35 cellular contexts compared by ENCODE assay signal in genomic region chr7:111806232-111806631, GRCh38.
"Had no signal": no experiment of that assay in that cellular context is flagged by ENCODE, and none has a peak within 500 bp of the region (broad histone marks: within the 10 kb centered on the region; RNA-seq: fewer than 3 reads in every experiment).

No MANE protein-coding gene starts in this region.

- H3K4me3 Mint-ChIP-seq: activated B cell treated with CpG ODN at 0.5 μM for 24 hours; activated CD8-positive, alpha-beta T cell treated with anti-CD3 and anti-CD28 coated beads for 36 hours; activated naive CD4-positive, alpha-beta T cell treated with anti-CD3 and anti-CD28 coated beads, Interleukin-2, amount 10 ng/mL, durations not matched to agents 7 days and 5 days; activated naive CD8-positive, alpha-beta T cell treated with anti-CD3 and anti-CD28 coated beads, Interleukin-2, amount 10 ng/mL, durations not matched to agents 7 days and 5 days; activated T-cell treated with anti-CD3 and anti-CD28 coated beads, Interleukin-2, amount 50 U/mL, for 4 hours; activated T-helper 17 cell treated with anti-CD3 and anti-CD28 coated beads, Interleukin-2, amount 50 U/mL, for 72 hours; central memory CD8-positive, alpha-beta T cell; effector memory CD8-positive, alpha-beta T cell; T-helper 17 cell; T-helper 2 cell treated with Interferon-gamma antibody and Interleukin-4, amounts not matched to agents 5 μg/mL and 100 μg/mL, for 36 hours had no signal

- H3K27me3 ChIP-seq: brain microvascular endothelial cell, esophagus muscularis mucosa, foreskin keratinocyte, gastrocnemius medialis, heart left ventricle had no signal

- H3K4me3 ChIP-seq: coronary artery, esophagus muscularis mucosa, gastrocnemius medialis, heart left ventricle had no signal

- DNase-seq: activated B cell treated with CpG ODN at 0.5 μM for 24 hours; activated CD4-positive, alpha-beta T cell treated with anti-CD3 and anti-CD28 coated beads for 48 hours; activated CD4-positive, alpha-beta T cell treated with anti-CD3 and anti-CD28 coated beads, Interleukin-2, amount 50 U/mL, for 1 hour; activated CD4-positive, alpha-beta T cell treated with anti-CD3 and anti-CD28 coated beads, Interleukin-2, amount 50 U/mL, for 48 hours; activated CD8-positive, alpha-beta memory T cell treated with anti-CD3 and anti-CD28 coated beads for 24 hours; activated CD8-positive, alpha-beta T cell treated with anti-CD3 and anti-CD28 coated beads for 36 hours; activated effector memory CD4-positive, alpha-beta T cell treated with Interleukin-2 at 50 U/mL for 16 hours; activated gamma-delta T cell treated with Interleukin-2 at 50 U/mL for 16 hours; activated naive CD4-positive, alpha-beta T cell treated with anti-CD3 and anti-CD28 coated beads, Interleukin-2, amount 10 ng/mL, durations not matched to agents 7 days and 5 days; activated naive CD8-positive, alpha-beta T cell treated with anti-CD3 and anti-CD28 coated beads, Interleukin-2, amount 10 ng/mL, durations not matched to agents 7 days and 5 days; activated T-cell treated with anti-CD3 and anti-CD28 coated beads, Interleukin-2, amount 50 U/mL, for 4 hours; amniotic stem cell; anterior cingulate cortex; brain microvascular endothelial cell; dermis blood vessel endothelial cell; effector CD4-positive, alpha-beta T cell; effector memory CD8-positive, alpha-beta T cell; erythroblast; foreskin keratinocyte; gastrocnemius medialis; glutamatergic neuron; heart left ventricle; T-helper 1 cell; T-helper 17 cell; T1000; WERI-Rb-1 had no signal

- H3K27ac Mint-ChIP-seq: activated B cell treated with CpG ODN at 0.5 μM for 24 hours; activated CD8-positive, alpha-beta T cell treated with anti-CD3 and anti-CD28 coated beads for 36 hours; activated naive CD4-positive, alpha-beta T cell treated with anti-CD3 and anti-CD28 coated beads, Interleukin-2, amount 10 ng/mL, durations not matched to agents 7 days and 5 days; activated naive CD4-positive, alpha-beta T cell treated with anti-CD3 and anti-CD28 coated beads, Interleukin-2, amount 50 U/mL, for 72 hours; activated naive CD8-positive, alpha-beta T cell treated with anti-CD3 and anti-CD28 coated beads, Interleukin-2, amount 10 ng/mL, durations not matched to agents 7 days and 5 days; activated T-helper 17 cell treated with anti-CD3 and anti-CD28 coated beads, Interleukin-2, amount 50 U/mL, for 72 hours; effector memory CD8-positive, alpha-beta T cell; T-helper 17 cell; T-helper 2 cell treated with Interferon-gamma antibody and Interleukin-4, amounts not matched to agents 5 μg/mL and 100 μg/mL, for 36 hours had no signal

- H3K36me3 ChIP-seq: gastrocnemius medialis, WERI-Rb-1 had no signal

- ATAC-seq: activated CD4-positive, CD25-positive, alpha-beta regulatory T cell treated with anti-CD3 and anti-CD28 coated beads, Interleukin-2, amount 50 U/mL, for 24 hours; activated CD8-positive, alpha-beta T cell treated with anti-CD3 and anti-CD28 coated beads for 36 hours; activated naive CD4-positive, alpha-beta T cell treated with anti-CD3 and anti-CD28 coated beads, Interleukin-2, amount 50 U/mL, for 72 hours; activated T-cell treated with anti-CD3 and anti-CD28 coated beads, Interleukin-2, amount 50 U/mL, for 4 hours; activated T-helper 17 cell treated with anti-CD3 and anti-CD28 coated beads, Interleukin-2, amount 50 U/mL, for 72 hours; effector memory CD8-positive, alpha-beta T cell; foreskin keratinocyte; gastrocnemius medialis; heart left ventricle; T-helper 17 cell had no signal

- H3K9me3 ChIP-seq: esophagus muscularis mucosa, gastrocnemius medialis had no signal

- H3K36me3 Mint-ChIP-seq: activated naive CD4-positive, alpha-beta T cell treated with anti-CD3 and anti-CD28 coated beads, Interleukin-2, amount 10 ng/mL, durations not matched to agents 7 days and 5 days; activated naive CD8-positive, alpha-beta T cell treated with anti-CD3 and anti-CD28 coated beads, Interleukin-2, amount 10 ng/mL, durations not matched to agents 7 days and 5 days had no signal

- H3K27me3 Mint-ChIP-seq: activated B cell treated with CpG ODN at 0.5 μM for 24 hours; activated naive CD4-positive, alpha-beta T cell treated with anti-CD3 and anti-CD28 coated beads, Interleukin-2, amount 10 ng/mL, durations not matched to agents 7 days and 5 days; central memory CD8-positive, alpha-beta T cell; effector memory CD8-positive, alpha-beta T cell; T-helper 17 cell had no signal

- H3K4me1 Mint-ChIP-seq: activated B cell treated with CpG ODN at 0.5 μM for 24 hours; activated naive CD4-positive, alpha-beta T cell treated with anti-CD3 and anti-CD28 coated beads, Interleukin-2, amount 10 ng/mL, durations not matched to agents 7 days and 5 days; activated naive CD8-positive, alpha-beta T cell treated with anti-CD3 and anti-CD28 coated beads, Interleukin-2, amount 10 ng/mL, durations not matched to agents 7 days and 5 days; activated T-helper 17 cell treated with anti-CD3 and anti-CD28 coated beads, Interleukin-2, amount 50 U/mL, for 72 hours; central memory CD8-positive, alpha-beta T cell; T-helper 17 cell had no signal

- FAIRE-seq: astrocyte, bronchial epithelial cell had no signal

- H3K27ac ChIP-seq: brain microvascular endothelial cell, coronary artery, esophagus muscularis mucosa, foreskin keratinocyte, gastrocnemius medialis, heart left ventricle, WERI-Rb-1 had no signal
